In the genomic region with DNA sequence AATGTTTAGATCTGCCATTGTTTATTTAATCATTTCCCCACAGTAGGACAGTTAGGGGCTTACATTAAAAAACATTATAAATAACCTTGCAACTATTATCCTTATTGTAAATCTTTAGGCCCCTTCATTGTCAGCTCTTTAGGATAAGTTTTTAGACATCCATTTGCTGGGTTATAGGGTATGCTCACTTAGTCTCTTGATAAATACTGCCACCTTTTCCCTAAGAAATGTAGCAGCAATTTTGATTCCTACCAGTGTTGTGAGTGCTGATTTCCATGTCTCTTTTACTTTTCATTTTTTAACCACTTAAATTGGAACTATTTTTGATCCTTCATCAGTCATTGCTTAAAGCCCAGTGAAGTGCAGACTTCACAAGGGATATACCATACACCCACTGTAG, we compare ENCODE assay signal across 30 cellular contexts.
"Had no signal": no experiment of that assay in that cellular context is flagged by ENCODE, and none has a peak within 500 bp of the region (broad histone marks: within the 10 kb centered on the region; RNA-seq: fewer than 3 reads in every experiment).

No MANE protein-coding gene starts in this region.

- H3K36me3 ChIP-seq: adrenal gland, breast epithelium, MG63 had no signal

- H3K27me3 ChIP-seq: adrenal gland, body of pancreas, breast epithelium, MG63 had no signal

- H3K4me3 ChIP-seq: adrenal gland, body of pancreas, breast epithelium, coronary artery, MG63 had no signal

- H3K4me1 ChIP-seq: adrenal gland, body of pancreas, breast epithelium had no signal

- ATAC-seq: activated CD8-positive, alpha-beta T cell treated with anti-CD3 and anti-CD28 coated beads for 36 hours; activated naive CD4-positive, alpha-beta T cell treated with anti-CD3 and anti-CD28 coated beads, Interleukin-2, amount 50 U/mL, for 72 hours; activated T-cell treated with anti-CD3 and anti-CD28 coated beads, Interleukin-2, amount 50 U/mL, for 72 hours; activated T-helper 17 cell treated with anti-CD3 and anti-CD28 coated beads, Interleukin-2, amount 50 U/mL, for 72 hours; body of pancreas had no signal

- DNase-seq: activated CD4-positive, alpha-beta T cell treated with anti-CD3 and anti-CD28 coated beads, Interleukin-2, amount 10 ng/mL, durations not matched to agents 24 days and 14 days; activated CD4-positive, alpha-beta T cell treated with anti-CD3 and anti-CD28 coated beads, Interleukin-2, amount 50 U/mL, for 4 hours; activated CD8-positive, alpha-beta T cell treated with anti-CD3 and anti-CD28 coated beads for 36 hours; activated effector memory CD4-positive, alpha-beta T cell treated with anti-CD3 and anti-CD28 coated beads, Interleukin-2, amount 50 U/mL, for 16 hours; activated naive CD4-positive, alpha-beta T cell treated with anti-CD3 and anti-CD28 coated beads for 36 hours; activated T-cell treated with anti-CD3 and anti-CD28 coated beads, Interleukin-2, amount 50 U/mL, for 1 hour; activated T-cell treated with anti-CD3 and anti-CD28 coated beads, Interleukin-2, amount 50 U/mL, for 72 hours; adrenal gland; body of pancreas; caudate nucleus; KG1; MG63; NCI-H1048; NCI-H1105 treated with DMSO at 0.1 percent for 48 hours; NCI-H1436; NCI-H1694; NCI-H1930; NCI-H2081 treated with DMSO at 0.1 percent for 48 hours; NCI-H226; NCI-H446 treated with DMSO at 0.1 percent for 48 hours; NCI-H524; Right ventricle myocardium superior; SW 1271; T-helper 1 cell; T-helper 2 cell; T-helper 9 cell had no signal

- H3K9me3 ChIP-seq: adrenal gland, body of pancreas, breast epithelium, MG63 had no signal

- H3K27ac ChIP-seq: adrenal gland, body of pancreas, breast epithelium, coronary artery had no signal
